In the genomic region with DNA sequence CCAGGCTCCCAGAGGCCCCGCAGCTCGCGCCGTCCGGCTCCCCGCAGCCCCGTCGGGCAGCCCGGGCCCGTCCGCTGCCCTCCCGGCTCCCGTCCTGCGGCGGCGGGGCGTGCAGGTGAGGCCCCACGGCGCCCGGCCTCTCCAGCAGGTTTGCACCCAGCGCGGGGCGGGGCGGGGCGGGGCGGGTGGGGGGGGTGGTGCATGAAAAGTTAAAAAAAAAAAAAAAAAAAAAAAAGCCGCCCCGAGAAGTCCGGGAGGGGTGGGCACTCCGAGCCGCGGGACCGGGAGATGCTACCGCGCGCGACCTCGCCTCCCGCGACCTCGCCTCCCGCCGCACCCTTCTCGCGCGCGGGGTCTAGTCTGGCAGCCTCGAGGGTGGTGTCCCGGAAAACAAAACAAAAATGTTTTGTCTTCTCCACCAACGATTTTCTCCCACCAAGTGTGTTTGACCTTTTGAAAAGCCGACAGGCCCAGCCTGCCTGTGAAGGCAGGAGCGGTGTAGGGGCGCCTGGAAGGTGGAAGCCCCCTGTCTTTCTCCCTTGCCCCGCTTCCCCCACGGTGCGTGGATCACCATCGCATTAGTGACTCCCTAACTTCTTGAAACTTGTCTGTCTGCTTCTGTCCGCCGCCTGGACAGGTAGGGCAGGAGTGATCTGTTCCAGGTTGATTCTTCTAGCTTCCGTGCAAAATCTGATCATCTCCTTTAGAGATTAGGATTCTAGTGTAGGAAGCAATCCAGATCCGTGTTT, we compare ENCODE assay signal across 9 cellular contexts. TPM values are rescaled to one million over a fixed set of nuclear protein-coding genes. Genes with fewer than 3 reads are reported as not detected.
DNase-seq lines count a peak whose midpoint lies in the region; ATAC-seq and TF ChIP-seq lines count a peak whose summit lies in the region.
"Had no signal": no experiment of that assay in that cellular context is flagged by ENCODE, and none has a peak within 500 bp of the region (broad histone marks: within the 10 kb centered on the region; RNA-seq: fewer than 3 reads in every experiment).

No MANE protein-coding gene starts in this region.

- H3K36me3 ChIP-seq in right atrium auricular region (no peaks in the 10 kb centered on the region), skeletal muscle satellite cell (ENCODE audit: insufficient read depth, low read length) (no peaks in the 10 kb centered on the region)

- H3K4me1 Mint-ChIP-seq in CD14-positive monocyte, result peaks cover 43% of the 10 kb centered on the region

- H3K4me1 ChIP-seq in right atrium auricular region (peaks cover 0 to 14% of the 10 kb centered on the region in 2 donors), skeletal muscle satellite cell (ENCODE audit: control insufficient read depth, insufficient read depth, low read length) (peaks cover 10% of the 10 kb centered on the region)

- peaks cover 10 to 14% of the 10 kb centered on the region in 2 donors for H3K36me3 Mint-ChIP-seq in CD14-positive monocyte

- peak; percentile 26 for ATAC-seq in HG03439 (IDR thresholded peaks at IDR 0.05; ENCODE audit: unreplicated experiment)
- ATAC-seq in GM19397 (IDR thresholded peaks at IDR 0.05; ENCODE audit: unreplicated experiment), result no peak

- peak overlapping the region; percentile 93 for H3K4me2 ChIP-seq in skeletal muscle satellite cell (ENCODE audit: low read length)

- TF ChIP-seq CTCF in CD14-positive monocyte (IDR thresholded peaks at IDR 0.05) (no peak), right atrium auricular region (IDR thresholded peaks at IDR 0.05) (no peak)

- H3K27ac ChIP-seq in right atrium auricular region, result peak overlapping the region; percentile 85 to 89

- no peak for DNase-seq in CD14-positive monocyte (ENCODE audit: low spot score)
- peak; percentile 34 for DNase-seq in activated naive CD4-positive, alpha-beta T cell treated with Interleukin-2 at 50 U/mL for 16 hours
- no peak for DNase-seq in right atrium auricular region (ENCODE audit: low spot score)
- no peak for DNase-seq in GM19240 (ENCODE audit: insufficient read length, low spot score)
- DNase-seq in NOMO-1 treated with dmso at 0.1 percent for 144 hours (lab: John Stamatoyannopoulos, UW; ENCODE audit: unreplicated experiment), result no peak

- H3K4me3 ChIP-seq in right atrium auricular region (peak overlapping the region; percentile 75 to 83), skeletal muscle satellite cell (ENCODE audit: low read length) (peak overlapping the region; percentile 84)

- H3K4me3 Mint-ChIP-seq in CD14-positive monocyte, result peak overlapping the region; percentile 97 to 98

- H3K27me3 Mint-ChIP-seq in CD14-positive monocyte (ENCODE audit: low read depth in 3 of 3), result peaks cover 0 to 1% (median 1%) of the 10 kb centered on the region in 3 donors

- no peaks in the 10 kb centered on the region for H3K9me3 Mint-ChIP-seq in CD14-positive monocyte

- H3K9ac ChIP-seq in skeletal muscle satellite cell (ENCODE audit: low read depth, low read length), result peak overlapping the region; percentile 79

- H3K27me3 ChIP-seq in right atrium auricular region, result no peaks in the 10 kb centered on the region
- H3K27me3 ChIP-seq in skeletal muscle satellite cell (ENCODE audit: control insufficient read depth, insufficient read depth, low read length), result peaks cover 17% of the 10 kb centered on the region

- no peaks in the 10 kb centered on the region for H3K9me3 ChIP-seq in right atrium auricular region
- H3K9me3 ChIP-seq in skeletal muscle satellite cell (replicated peaks; ENCODE audit: low read length), result no peaks in the 10 kb centered on the region

- intact Hi-C loops in CD14-positive monocyte (cut with micrococcal nuclease), result loop anchor here in 1 of 2 donors (5.0 kb wide), 1 partner anchor 86 kb away; the partner anchor contains the start of gene NIPAL3

- H3K27ac Mint-ChIP-seq in CD14-positive monocyte, result peak overlapping the region in 6 of 7 donors; percentile 5 to 88 (median 72)

RNA-seq across cellular contexts. Expression of gene RCAN3, which starts 0.5 kb away (rescaled TPM):
- polyA plus RNA-seq in CD14-positive monocyte, result 1 to 10 TPM; 7.1 to 9.1 TPM
- 1 to 10 TPM; 5.0 to 7.5 TPM for total RNA-seq in right atrium auricular region
- 1.0 and 4.8 TPM in 2 replicates for total RNA-seq in skeletal muscle satellite cell (2012; rRNA removed)

RNA-seq across cellular contexts. Expression of gene NCMAP, which starts 52.7 kb away (rescaled TPM):
- not detected for polyA plus RNA-seq in CD14-positive monocyte
- under 1 TPM; 0.16 to 0.22 TPM for total RNA-seq in right atrium auricular region
- not detected in 2 replicates for total RNA-seq in skeletal muscle satellite cell (2012; rRNA removed)
- total RNA-seq: LHCN-M2 had no signal
